25 cellular contexts compared by ENCODE assay signal in genomic region chr15:75644376-75644775, GRCh38.
"Had no signal": no experiment of that assay in that cellular context is flagged by ENCODE, and none has a peak within 500 bp of the region (broad histone marks: within the 10 kb centered on the region; RNA-seq: fewer than 3 reads in every experiment).

No MANE protein-coding gene starts in this region.

- H3K4me3 ChIP-seq: ascending aorta, esophagus muscularis mucosa, tibial nerve, uterus had no signal

- H3K27ac ChIP-seq: tibial nerve, uterus had no signal

- DNase-seq: activated CD4-positive, alpha-beta memory T cell treated with anti-CD3 and anti-CD28 coated beads, Interleukin-2, amount 10 ng/mL, durations not matched to agents 7 days and 5 days; activated CD4-positive, alpha-beta T cell treated with anti-CD3 and anti-CD28 coated beads for 48 hours; activated CD4-positive, CD25-positive, alpha-beta regulatory T cell; activated CD8-positive, alpha-beta memory T cell treated with anti-CD3 and anti-CD28 coated beads, Interleukin-2, amount 10 ng/mL, durations not matched to agents 7 days and 5 days; activated naive CD4-positive, alpha-beta T cell treated with anti-CD3 and anti-CD28 coated beads for 36 hours; activated naive CD8-positive, alpha-beta T cell treated with anti-CD3 and anti-CD28 coated beads, Interleukin-2, amount 50 U/mL, for 24 hours; cerebellar nuclear complex; cortex of kidney; effector CD4-positive, alpha-beta T cell; immature natural killer cell; kidney glomerular epithelial cell; left ventricle myocardium superior; naive thymus-derived CD4-positive, alpha-beta T cell; occipital lobe; stimulated activated CD4-positive, alpha-beta T cell treated with anti-CD3 and anti-CD28 coated beads, Interleukin-12 subunit alpha, Interleukin-12 subunit beta, amount 100 ng/mL, for 4 hours; stimulated activated CD4-positive, alpha-beta T cell treated with anti-CD3 and anti-CD28 coated beads, Interleukin-1b, Interleukin-23, amount 100 ng/mL, for 48 hours; stimulated activated CD8-positive, alpha-beta memory T cell treated with anti-CD3 and anti-CD28 coated beads, Interleukin-4, amount 100 ng/mL, for 48 hours; stimulated activated naive CD8-positive, alpha-beta T cell treated with anti-CD3 and anti-CD28 coated beads, Interleukin-15, Interleukin-2, amounts not matched to agents 100 U/mL and 50 U/mL, for 24 hours; uterus had no signal

- ATAC-seq: activated CD8-positive, alpha-beta memory T cell treated with anti-CD3 and anti-CD28 coated beads, Interleukin-2, amount 10 ng/mL, durations not matched to agents 7 days and 5 days; activated naive CD8-positive, alpha-beta T cell treated with anti-CD3 and anti-CD28 coated beads, Interleukin-2, amount 50 U/mL, for 24 hours; activated T-helper 17 cell treated with anti-CD3 and anti-CD28 coated beads, Interleukin-2, amount 50 U/mL, for 72 hours; left ventricle myocardium superior; naive thymus-derived CD4-positive, alpha-beta T cell; stimulated activated naive CD8-positive, alpha-beta T cell treated with anti-CD3 and anti-CD28 coated beads, Interleukin-15, Interleukin-2, amounts not matched to agents 100 U/mL and 50 U/mL, for 24 hours had no signal

- H3K4me3 Mint-ChIP-seq: activated CD4-positive, alpha-beta memory T cell treated with anti-CD3 and anti-CD28 coated beads, Interleukin-2, amount 10 ng/mL, durations not matched to agents 7 days and 5 days; activated CD8-positive, alpha-beta memory T cell treated with anti-CD3 and anti-CD28 coated beads, Interleukin-2, amount 10 ng/mL, durations not matched to agents 7 days and 5 days; activated naive CD4-positive, alpha-beta T cell treated with anti-CD3 and anti-CD28 coated beads for 36 hours; activated naive CD8-positive, alpha-beta T cell treated with anti-CD3 and anti-CD28 coated beads, Interleukin-2, amount 50 U/mL, for 24 hours; activated T-helper 17 cell treated with anti-CD3 and anti-CD28 coated beads, Interleukin-2, amount 50 U/mL, for 72 hours; memory B cell had no signal

- H3K9me3 Mint-ChIP-seq: activated CD4-positive, alpha-beta memory T cell treated with anti-CD3 and anti-CD28 coated beads, Interleukin-2, amount 10 ng/mL, durations not matched to agents 7 days and 5 days; activated naive CD4-positive, alpha-beta T cell treated with anti-CD3 and anti-CD28 coated beads for 36 hours; activated naive CD8-positive, alpha-beta T cell treated with anti-CD3 and anti-CD28 coated beads, Interleukin-2, amount 50 U/mL, for 24 hours; activated T-helper 17 cell treated with anti-CD3 and anti-CD28 coated beads, Interleukin-2, amount 50 U/mL, for 72 hours; memory B cell; naive thymus-derived CD4-positive, alpha-beta T cell had no signal

- H3K36me3 Mint-ChIP-seq: immature natural killer cell had no signal

- H3K4me1 Mint-ChIP-seq: activated T-helper 17 cell treated with anti-CD3 and anti-CD28 coated beads, Interleukin-2, amount 50 U/mL, for 72 hours had no signal

- H3K9me3 ChIP-seq: ascending aorta, esophagus muscularis mucosa, tibial nerve, uterus had no signal

- H3K27me3 Mint-ChIP-seq: activated T-helper 17 cell treated with anti-CD3 and anti-CD28 coated beads, Interleukin-2, amount 50 U/mL, for 72 hours; memory B cell had no signal

- H3K36me3 ChIP-seq: ascending aorta, uterus had no signal

- H3K27ac Mint-ChIP-seq: activated CD4-positive, alpha-beta memory T cell treated with anti-CD3 and anti-CD28 coated beads, Interleukin-2, amount 10 ng/mL, durations not matched to agents 7 days and 5 days; activated CD8-positive, alpha-beta memory T cell treated with anti-CD3 and anti-CD28 coated beads, Interleukin-2, amount 10 ng/mL, durations not matched to agents 7 days and 5 days; activated naive CD4-positive, alpha-beta T cell treated with anti-CD3 and anti-CD28 coated beads for 36 hours; activated naive CD8-positive, alpha-beta T cell treated with anti-CD3 and anti-CD28 coated beads, Interleukin-2, amount 50 U/mL, for 24 hours; activated T-helper 17 cell treated with anti-CD3 and anti-CD28 coated beads, Interleukin-2, amount 50 U/mL, for 72 hours; memory B cell; progenitor cell of endocrine pancreas had no signal

- H3K27me3 ChIP-seq: ascending aorta, esophagus muscularis mucosa, tibial nerve, uterus had no signal
